ENCODE assay signal across 17 cellular contexts in the genomic region with DNA sequence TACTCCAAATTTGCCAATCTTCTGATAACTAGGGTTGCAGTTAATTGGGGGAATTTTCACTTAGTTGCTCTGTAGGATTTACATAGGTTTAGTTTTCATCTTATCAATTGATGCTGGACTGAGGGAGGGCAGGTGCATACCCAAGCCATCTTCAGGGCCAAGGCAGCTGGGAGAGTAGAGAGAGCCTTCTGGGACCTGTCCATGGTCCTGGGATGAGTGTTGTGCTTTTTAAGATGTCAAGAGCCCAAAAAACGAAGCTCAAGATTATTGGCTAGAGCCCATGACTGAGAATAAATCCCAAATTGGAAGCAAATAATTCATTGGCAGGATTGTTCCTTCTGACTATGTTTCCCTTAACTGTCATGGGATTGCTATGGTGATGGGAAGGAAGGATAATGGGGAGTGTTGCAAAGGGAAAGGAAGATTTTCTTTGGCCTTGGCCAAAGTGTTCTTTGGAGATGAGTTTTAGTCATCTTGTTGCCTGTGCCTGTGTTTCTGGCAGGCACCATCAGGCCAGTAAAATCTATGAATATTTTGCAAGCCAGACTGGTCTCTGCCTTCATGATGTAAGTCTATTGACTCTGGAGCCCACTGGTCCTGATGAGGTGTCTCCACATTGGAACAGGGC. TPM values are rescaled to one million over a fixed set of nuclear protein-coding genes. Genes with fewer than 3 reads are reported as not detected.
A peak's percentile ranks its signal among the peaks of the same experiment; 100 is the strongest.
DNase-seq lines count a peak whose midpoint lies in the region; ATAC-seq and TF ChIP-seq lines count a peak whose summit lies in the region.
"Had no signal": no experiment of that assay in that cellular context is flagged by ENCODE, and none has a peak within 500 bp of the region (broad histone marks: within the 10 kb centered on the region; RNA-seq: fewer than 3 reads in every experiment).

No MANE protein-coding gene starts in this region.

- H2AFZ ChIP-seq in hepatocyte = no peak overlapping the region

- TF ChIP-seq CTCF in HEK293 (tag by site-specific recombination; IDR thresholded peaks at IDR 0.05) (no peak), hepatocyte (IDR thresholded peaks at IDR 0.05; ENCODE audit: poor library complexity) (no peak), left lung (IDR thresholded peaks at IDR 0.05) (no peak), vagina (IDR thresholded peaks at IDR 0.05) (no peak)

- DNase-seq in ACHN (peak; percentile 2), astrocyte of the hippocampus (ENCODE audit: low read depth, low spot score) (peak; percentile 36), hepatocyte (ENCODE audit: low spot score) (peak; percentile 48), left lung (no peak), vagina (ENCODE audit: extremely low spot score in 2 of 2) (no peak)
- DNase-seq in stimulated activated naive CD4-positive, alpha-beta T cell treated with Interleukin-2 at 50 U/mL for 16 hours (lab: John Stamatoyannopoulos, UW) = no peak
- no peak for DNase-seq in effector CD8-positive, alpha-beta T cell (lab: John Stamatoyannopoulos, UW)
- DNase-seq: esophagus squamous epithelium; left colon; NCI-H748 treated with DMSO at 0.1 percent for 48 hours; Peyer's patch; stimulated activated CD4-positive, alpha-beta T cell treated with anti-CD3 and anti-CD28 coated beads, Interleukin-2, amount 100 ng/mL, for 48 hours had no signal

- H3K79me2 ChIP-seq in hepatocyte = no peaks in the 10 kb centered on the region

- TF ChIP-seq POLR2A in vagina (IDR thresholded peaks at IDR 0.05) = no peak

- H3K4me2 ChIP-seq in hepatocyte = no peak overlapping the region

- 20% methylated on average over 1 of the region's 1 CpG for WGBS in hepatocyte (ENCODE audit: low lambda C conversion rate, missing lambda C conversion rate)

- H3K36me3 ChIP-seq in HEK293 (ENCODE audit: control insufficient read depth in 2 of 2, insufficient read depth in 1 of 2, low read length in 2 of 2) = no peaks in the 10 kb centered on the region
- H3K36me3 ChIP-seq in hepatocyte (replicated peaks; ENCODE audit: insufficient read depth, low read depth) = no peaks in the 10 kb centered on the region
- H3K36me3 ChIP-seq in left lung = no peaks in the 10 kb centered on the region
- H3K36me3 ChIP-seq in vagina = no peaks in the 10 kb centered on the region
- H3K36me3 ChIP-seq: ascending aorta, esophagus squamous epithelium, Peyer's patch had no signal

- no peaks in the 10 kb centered on the region for H3K4me1 ChIP-seq in HEK293 (ENCODE audit: control insufficient read depth, insufficient read depth, low read length)
- H3K4me1 ChIP-seq in hepatocyte (ENCODE audit: insufficient read depth) = no peaks in the 10 kb centered on the region
- H3K4me1 ChIP-seq in left lung = no peaks in the 10 kb centered on the region
- H3K4me1 ChIP-seq in vagina = no peaks in the 10 kb centered on the region
- H3K4me1 ChIP-seq: ascending aorta had no signal

- POLR2A ChIA-PET in HEK293 (lab: Yijun Ruan, JAX) = no interaction called here

- H3K27ac ChIP-seq in HEK293 (ENCODE audit: extremely low read depth, low read depth, low read length) (no peak overlapping the region), hepatocyte (no peak overlapping the region), left lung (no peak overlapping the region), vagina (no peak overlapping the region)
- H3K27ac ChIP-seq: ascending aorta, esophagus squamous epithelium, Peyer's patch had no signal

- no peak overlapping the region for H3K4me3 ChIP-seq in HEK293 (ENCODE audit: low read depth, low read length)
- H3K4me3 ChIP-seq in hepatocyte = no peak overlapping the region
- no peak overlapping the region for H3K4me3 ChIP-seq in left lung
- no peak overlapping the region for H3K4me3 ChIP-seq in vagina
- H3K4me3 ChIP-seq: ascending aorta, esophagus squamous epithelium, Peyer's patch had no signal

- H4K20me1 ChIP-seq in hepatocyte (ENCODE audit: insufficient read depth, poor library complexity, severe bottlenecking) = no peaks in the 10 kb centered on the region

- ATAC-seq in left lung = no peak
- ATAC-seq: left colon had no signal

- in situ Hi-C loops in ACHN (cut with HindIII; ENCODE audit: low pct_ligation_motif_present, low pct_unique_long_range_greater_than_20kb, low sequenced_read_pairs) = no loop called here

- H3K9me2 ChIP-seq in hepatocyte (replicated peaks; ENCODE audit: insufficient read depth) = no peaks in the 10 kb centered on the region

- CTCF ChIA-PET in HEK293 (lab: Yijun Ruan, JAX) = interaction anchor here (0.6 to 1.3 kb wide), 3 partner anchors 14 to 75 kb away, joined by 3 to 4 read pairs (median 3); no protein-coding TSS in a partner anchor

- intact Hi-C loops in left lung (cut with DNase I) = no loop called here
- intact Hi-C loops in vagina (cut with DNase I) = no loop called here

- H3K27me3 ChIP-seq in hepatocyte (no peaks in the 10 kb centered on the region), left lung (peaks cover 0 to 2% of the 10 kb centered on the region in 2 donors), vagina (no peaks in the 10 kb centered on the region)
- H3K27me3 ChIP-seq: ascending aorta, esophagus squamous epithelium, Peyer's patch had no signal

- no peaks in the 10 kb centered on the region for H3K9me3 ChIP-seq in HEK293 (ENCODE audit: control insufficient read depth, insufficient read depth, low read depth, low read length)
- H3K9me3 ChIP-seq in hepatocyte (ENCODE audit: low read depth) = no peaks in the 10 kb centered on the region
- no peaks in the 10 kb centered on the region for H3K9me3 ChIP-seq in left lung
- no peaks in the 10 kb centered on the region for H3K9me3 ChIP-seq in vagina
- H3K9me3 ChIP-seq: ascending aorta, esophagus squamous epithelium, Peyer's patch had no signal

TF ChIP-seq in HEK293, 187 proteins besides CTCF, POLR2A, EP300 and RAD21:
- TF ChIP-seq, protein P1, sequence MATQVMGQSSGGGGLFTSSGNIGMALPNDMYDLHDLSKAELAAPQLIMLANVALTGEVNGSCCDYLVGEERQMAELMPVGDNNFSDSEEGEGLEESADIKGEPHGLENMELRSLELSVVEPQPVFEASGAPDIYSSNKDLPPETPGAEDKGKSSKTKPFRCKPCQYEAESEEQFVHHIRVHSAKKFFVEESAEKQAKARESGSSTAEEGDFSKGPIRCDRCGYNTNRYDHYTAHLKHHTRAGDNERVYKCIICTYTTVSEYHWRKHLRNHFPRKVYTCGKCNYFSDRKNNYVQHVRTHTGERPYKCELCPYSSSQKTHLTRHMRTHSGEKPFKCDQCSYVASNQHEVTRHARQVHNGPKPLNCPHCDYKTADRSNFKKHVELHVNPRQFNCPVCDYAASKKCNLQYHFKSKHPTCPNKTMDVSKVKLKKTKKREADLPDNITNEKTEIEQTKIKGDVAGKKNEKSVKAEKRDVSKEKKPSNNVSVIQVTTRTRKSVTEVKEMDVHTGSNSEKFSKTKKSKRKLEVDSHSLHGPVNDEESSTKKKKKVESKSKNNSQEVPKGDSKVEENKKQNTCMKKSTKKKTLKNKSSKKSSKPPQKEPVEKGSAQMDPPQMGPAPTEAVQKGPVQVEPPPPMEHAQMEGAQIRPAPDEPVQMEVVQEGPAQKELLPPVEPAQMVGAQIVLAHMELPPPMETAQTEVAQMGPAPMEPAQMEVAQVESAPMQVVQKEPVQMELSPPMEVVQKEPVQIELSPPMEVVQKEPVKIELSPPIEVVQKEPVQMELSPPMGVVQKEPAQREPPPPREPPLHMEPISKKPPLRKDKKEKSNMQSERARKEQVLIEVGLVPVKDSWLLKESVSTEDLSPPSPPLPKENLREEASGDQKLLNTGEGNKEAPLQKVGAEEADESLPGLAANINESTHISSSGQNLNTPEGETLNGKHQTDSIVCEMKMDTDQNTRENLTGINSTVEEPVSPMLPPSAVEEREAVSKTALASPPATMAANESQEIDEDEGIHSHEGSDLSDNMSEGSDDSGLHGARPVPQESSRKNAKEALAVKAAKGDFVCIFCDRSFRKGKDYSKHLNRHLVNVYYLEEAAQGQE (tag by site-specific recombination; IDR thresholded peaks at IDR 0.05) = peak; percentile 95
- TF ChIP-seq ZNF19 (tag by site-specific recombination; IDR thresholded peaks at IDR 0.05; ENCODE audit: low read depth) = no peak
TF ChIP-seq in HEK293: peak in this region for 1.

RNA-seq across cellular contexts. Expression of a gene that starts 4.5 kb away (rescaled TPM):
- not detected in 2 replicates for total RNA-seq in hepatocyte
- polyA plus RNA-seq in hepatocyte = 0.46 TPM in 1 of 2 replicates, not detected in the other
- not detected for total RNA-seq in left lung
- total RNA-seq in vagina = not detected
- total RNA-seq: ascending aorta, dermis microvascular lymphatic vessel endothelial cell, esophagus squamous epithelium, left colon, osteocyte, Peyer's patch had no signal
- polyA plus RNA-seq: BJ had no signal

RNA-seq across cellular contexts. Expression of a gene that starts 35.4 kb away (rescaled TPM):
- total RNA-seq in hepatocyte (not detected in 2 replicates), left lung (not detected), vagina (not detected)
- 0.41 TPM in 1 of 2 replicates, not detected in the other for polyA plus RNA-seq in hepatocyte
- total RNA-seq: ascending aorta, dermis microvascular lymphatic vessel endothelial cell, esophagus squamous epithelium, left colon, osteocyte, Peyer's patch had no signal
- polyA plus RNA-seq: BJ had no signal

RNA-seq across cellular contexts. Expression of a gene that starts 59.1 kb away (rescaled TPM):
- total RNA-seq in hepatocyte = not detected in 2 replicates
- not detected in 2 replicates for polyA plus RNA-seq in hepatocyte
- 1 to 10 TPM; 1.2 to 2.3 TPM for total RNA-seq in left lung
- total RNA-seq in vagina = not detected
- total RNA-seq: ascending aorta, dermis microvascular lymphatic vessel endothelial cell had no signal
- polyA plus RNA-seq: BJ had no signal

Comparison
In these comparisons a context has a peak if more than half of its experiments do, and no peak if none do; other contexts are left out.
1. DNase-seq: peak in ACHN (single experiment), astrocyte of the hippocampus (single experiment) and hepatocyte (single experiment); none in left lung (0 of 2), stimulated activated naive CD4-positive, alpha-beta T cell treated with Interleukin-2 at 50 U/mL for 16 hours (single experiment), effector CD8-positive, alpha-beta T cell (single experiment) and vagina (0 of 2).